ENCODE assay signal across 8 cellular contexts in the genomic region with DNA sequence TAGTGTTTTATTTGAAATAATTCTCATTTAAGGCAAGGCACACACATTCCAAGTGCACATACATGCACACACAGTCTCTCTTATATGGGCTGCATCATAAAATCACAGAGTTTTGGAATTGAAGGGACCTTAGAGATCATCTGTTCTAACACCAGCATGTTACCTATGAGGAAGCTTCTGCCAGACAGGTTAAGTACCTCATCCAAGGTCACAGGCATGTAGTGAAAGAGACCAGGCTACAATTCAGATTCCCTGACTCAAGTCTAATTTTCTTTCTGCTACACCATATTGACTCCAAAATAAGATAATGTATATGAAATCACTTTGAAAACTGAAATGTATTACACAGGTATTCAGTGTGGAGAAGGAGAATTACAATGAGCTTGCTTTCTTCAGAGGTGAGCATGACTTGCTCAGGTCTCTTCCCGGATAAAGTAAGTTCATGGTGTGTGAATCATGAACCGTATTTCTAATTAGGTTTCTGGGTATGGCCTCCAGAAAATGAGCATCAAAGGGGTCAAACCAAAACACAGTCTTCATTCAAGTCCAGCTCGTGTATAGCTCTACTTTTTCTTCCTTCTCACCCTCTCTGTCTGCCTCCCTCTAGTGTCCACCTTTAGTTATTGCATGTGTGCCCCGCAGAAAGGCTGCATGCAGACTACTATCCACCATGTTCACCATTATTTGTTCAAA.
A peak's percentile ranks its signal among the peaks of the same experiment; 100 is the strongest.
DNase-seq lines count a peak whose midpoint lies in the region; ATAC-seq and TF ChIP-seq lines count a peak whose summit lies in the region.

No MANE protein-coding gene starts in this region.

- no peaks in the 10 kb centered on the region for H3K36me3 Mint-ChIP-seq in activated CD4-positive, alpha-beta T cell treated with anti-CD3 and anti-CD28 coated beads for 36 hours (ENCODE audit: low read depth)

- CTCF ChIA-PET in activated CD4-positive, alpha-beta T cell treated with anti-CD3 and anti-CD28 coated beads for 36 hours (lab: Charles Lee): interaction anchor here (0.5 to 3.6 kb wide), 71 partner anchors 9 to 772 kb away, joined by 3 to 58 read pairs (median 4); partner anchors contain the start of gene FUT8

- H3K4me3 Mint-ChIP-seq in activated CD4-positive, alpha-beta T cell treated with anti-CD3 and anti-CD28 coated beads for 36 hours: no peak overlapping the region

- TF ChIP-seq CTCF in GM06990 (IDR thresholded peaks at IDR 0.05; ENCODE audit: insufficient read depth, low read length, poor library complexity, severe bottlenecking): peak; percentile 87
- TF ChIP-seq CTCF in coronary artery (IDR thresholded peaks at IDR 0.05): peak; percentile 72

- H3K36me3 ChIP-seq in GM06990 (ENCODE audit: control insufficient read depth, insufficient read depth, low read length): no peaks in the 10 kb centered on the region

- no peak overlapping the region for H3K27ac Mint-ChIP-seq in activated CD4-positive, alpha-beta T cell treated with anti-CD3 and anti-CD28 coated beads for 36 hours

- H3K4me3 ChIP-seq in GM06990 (replicated peaks; ENCODE audit: low read depth, low read length): no peak overlapping the region
- H3K4me3 ChIP-seq in coronary artery: no peak overlapping the region

- POLR2A ChIA-PET in activated CD4-positive, alpha-beta T cell treated with anti-CD3 and anti-CD28 coated beads for 36 hours (lab: Charles Lee): no interaction called here

- peaks cover 7% of the 10 kb centered on the region for H3K4me1 Mint-ChIP-seq in activated CD4-positive, alpha-beta T cell treated with anti-CD3 and anti-CD28 coated beads for 36 hours

- no peak overlapping the region for H3K27ac ChIP-seq in coronary artery

- peaks cover 1% of the 10 kb centered on the region; the same call in 1 of the 2 replicates for H3K27me3 ChIP-seq in GM06990 (replicated peaks; ENCODE audit: control insufficient read depth, insufficient read depth, low read length)

- DNase-seq in GM06990 (ENCODE audit: extremely low read depth, insufficient read length) (no peak), NCI-H2227 treated with DMSO at 0.1 percent for 48 hours (lab: John Stamatoyannopoulos, UW) (peak; percentile 71), coronary artery (ENCODE audit: low spot score) (no peak), medulla oblongata (ENCODE audit: extremely low spot score) (peak; percentile 88)
- DNase-seq in activated CD4-positive, alpha-beta T cell treated with anti-CD3 and anti-CD28 coated beads for 36 hours: peak; percentile 70
- DNase-seq in stimulated activated CD8-positive, alpha-beta memory T cell treated with anti-CD3 and anti-CD28 coated beads, Interleukin-2, amount 100 ng/mL, for 48 hours (ENCODE audit: low read depth in 2 of 2): peak; percentile 11 to 28

- intact Hi-C loops in activated CD4-positive, alpha-beta T cell treated with anti-CD3 and anti-CD28 coated beads for 36 hours (cut with DNase I, micrococcal nuclease): loop anchor here (1.0 to 10.0 kb wide), 7 partner anchors 135 to 660 kb away; no protein-coding TSS in a partner anchor

- ATAC-seq in HG03039 (IDR thresholded peaks at IDR 0.05; ENCODE audit: unreplicated experiment) (peak; percentile 64), GM18858 (IDR thresholded peaks at IDR 0.05; ENCODE audit: unreplicated experiment) (no peak)
- peak; percentile 80 for ATAC-seq in activated CD4-positive, alpha-beta T cell treated with anti-CD3 and anti-CD28 coated beads for 36 hours

- H3K9me3 Mint-ChIP-seq in activated CD4-positive, alpha-beta T cell treated with anti-CD3 and anti-CD28 coated beads for 36 hours (ENCODE audit: low read depth): no peaks in the 10 kb centered on the region

- H3K27me3 Mint-ChIP-seq in activated CD4-positive, alpha-beta T cell treated with anti-CD3 and anti-CD28 coated beads for 36 hours: no peaks in the 10 kb centered on the region

Comparison
In these comparisons a context has a peak if more than half of its experiments do, and no peak if none do; other contexts are left out.
1. DNase-seq: peak in NCI-H2227 treated with DMSO at 0.1 percent for 48 hours (single experiment), activated CD4-positive, alpha-beta T cell treated with anti-CD3 and anti-CD28 coated beads for 36 hours (single experiment), medulla oblongata (single experiment) and stimulated activated CD8-positive, alpha-beta memory T cell treated with anti-CD3 and anti-CD28 coated beads, Interleukin-2, amount 100 ng/mL, for 48 hours (2 of 2); none in GM06990 (single experiment) and coronary artery (single experiment).